ENCODE assay signal across 8 cellular contexts in the genomic region with DNA sequence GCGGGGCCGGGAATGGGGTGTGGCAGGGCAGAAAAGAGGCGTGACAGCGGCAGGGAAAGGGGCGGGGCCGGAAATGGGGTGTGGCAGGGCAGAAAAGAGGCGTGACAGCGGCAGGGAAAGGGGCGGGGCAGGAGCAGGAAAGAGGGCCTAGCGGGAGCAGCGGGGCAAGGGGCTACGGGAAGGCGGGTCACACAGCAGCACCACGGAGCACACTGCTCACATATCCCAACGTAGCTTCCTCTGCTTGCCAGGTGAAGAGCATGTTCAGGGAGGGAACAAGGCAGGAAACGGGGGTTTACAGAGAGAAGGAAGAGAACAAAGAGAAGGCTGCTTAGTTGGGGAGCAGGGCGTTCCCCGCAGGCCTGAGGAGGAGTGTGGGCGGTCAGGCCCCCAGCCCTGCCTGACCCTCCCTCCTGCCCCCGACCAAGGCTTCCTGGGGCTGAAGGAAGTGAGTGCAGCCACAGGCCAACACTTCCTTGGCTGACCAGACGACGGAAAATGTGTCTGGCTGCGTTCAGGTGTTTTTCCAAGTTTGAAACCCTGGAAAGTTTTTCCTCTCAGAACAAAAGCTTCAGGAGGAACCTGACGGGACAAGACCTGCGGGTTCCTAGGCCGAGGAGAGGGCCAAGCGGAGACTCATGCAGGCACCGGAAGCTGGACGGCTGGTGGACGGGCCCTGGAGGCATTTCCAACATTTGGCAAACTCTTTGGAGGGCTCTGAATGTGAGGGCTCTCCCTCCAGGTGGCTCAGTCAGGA. TPM values are rescaled to one million over a fixed set of nuclear protein-coding genes. Genes with fewer than 3 reads are reported as not detected.
DNase-seq lines count a peak whose midpoint lies in the region; FAIRE-seq and TF ChIP-seq lines count a peak whose summit lies in the region.

No MANE protein-coding gene starts in this region.

- peaks cover 17% of the 10 kb centered on the region for H3K36me3 ChIP-seq in CD8-positive, alpha-beta memory T cell (ENCODE audit: insufficient read depth, low read length)

- H3K27me3 ChIP-seq in CD8-positive, alpha-beta memory T cell (ENCODE audit: insufficient read depth, low read length, poor library complexity, severe bottlenecking), result no peaks in the 10 kb centered on the region

- peak overlapping the region in 1 of 7 donors; percentile 63 for H3K4me3 Mint-ChIP-seq in CD8-positive, alpha-beta memory T cell
- H3K4me3 Mint-ChIP-seq in type B pancreatic cell, result peak overlapping the region; percentile 44

- peak; percentile 23 to 56 (median 41) for DNase-seq in CD8-positive, alpha-beta memory T cell
- peak; percentile 56 for DNase-seq in Jurkat, Clone E6-1 (ENCODE audit: low read depth, low spot score)
- DNase-seq in activated naive CD4-positive, alpha-beta T cell treated with Interleukin-2 at 50 U/mL for 16 hours, result peak; percentile 51
- DNase-seq in iPS-NIHi11 (ENCODE audit: low spot score) (peak; percentile 91), type B pancreatic cell (ENCODE audit: extremely low spot score, unreplicated experiment) (no peak), RCC 7860 (ENCODE audit: low spot score) (no peak), GM19239 (ENCODE audit: insufficient read length, low spot score) (no peak)
- DNase-seq in NK-92 treated with Interleukin-12 subunit alpha and Interleukin-12 subunit beta, amount 100 ng/mL, for 24 hours (lab: John Stamatoyannopoulos, UW), result no peak

- CTCF ChIA-PET in CD8-positive, alpha-beta memory T cell (lab: Charles Lee), result interaction anchor here (1.3 to 1.4 kb wide), 2 partner anchors 38 to 77 kb away, joined by 3 to 4 read pairs; a partner anchor contains a TSS

- peak overlapping the region in 6 of 8 donors; percentile 44 to 87 (median 78) for H3K27ac Mint-ChIP-seq in CD8-positive, alpha-beta memory T cell
- peak overlapping the region; percentile 69 for H3K27ac Mint-ChIP-seq in type B pancreatic cell

- no peak for TF ChIP-seq CTCF in type B pancreatic cell (conservative IDR thresholded peaks at IDR 0.05)

- peaks cover 30% of the 10 kb centered on the region for H3K4me1 ChIP-seq in CD8-positive, alpha-beta memory T cell (ENCODE audit: insufficient read depth, low read length)

- no peak for FAIRE-seq in RCC 7860 (lab: Jason Lieb, UNC)
- no peak for FAIRE-seq in GM19239 (lab: Jason Lieb, UNC)

- no peak overlapping the region for H3K4me3 ChIP-seq in CD8-positive, alpha-beta memory T cell (ENCODE audit: low read length)
- H3K4me3 ChIP-seq in Jurkat, Clone E6-1 (ENCODE audit: low read length), result no peak overlapping the region

- no peaks in the 10 kb centered on the region for H3K27me3 Mint-ChIP-seq in CD8-positive, alpha-beta memory T cell
- no peaks in the 10 kb centered on the region for H3K27me3 Mint-ChIP-seq in type B pancreatic cell

- H3K9me3 Mint-ChIP-seq in CD8-positive, alpha-beta memory T cell, result no peaks in the 10 kb centered on the region
- H3K9me3 Mint-ChIP-seq in type B pancreatic cell, result no peaks in the 10 kb centered on the region

- H3K9me3 ChIP-seq in CD8-positive, alpha-beta memory T cell (ENCODE audit: low read length), result no peaks in the 10 kb centered on the region

- no peak overlapping the region for H3K27ac ChIP-seq in CD8-positive, alpha-beta memory T cell (ENCODE audit: low read depth, low read length)

- peaks cover 0 to 53% (median 0%) of the 10 kb centered on the region in 3 donors for H3K36me3 Mint-ChIP-seq in CD8-positive, alpha-beta memory T cell
- H3K36me3 Mint-ChIP-seq in type B pancreatic cell, result peaks cover 5% of the 10 kb centered on the region

- peaks cover 22 to 33% (median 25%) of the 10 kb centered on the region in 3 donors for H3K4me1 Mint-ChIP-seq in CD8-positive, alpha-beta memory T cell
- H3K4me1 Mint-ChIP-seq in type B pancreatic cell (ENCODE audit: unreplicated experiment), result no peaks in the 10 kb centered on the region

- POLR2A ChIA-PET in CD8-positive, alpha-beta memory T cell (lab: Charles Lee), result no interaction called here

RNA-seq across cellular contexts. Expression of a gene that starts 13.8 kb away (rescaled TPM):
- total RNA-seq in CD8-positive, alpha-beta memory T cell, result 10 to 100 TPM; 35.7 to 36.2 TPM
- 34.5 TPM for polyA plus RNA-seq in CD8-positive, alpha-beta memory T cell
- polyA plus RNA-seq in Jurkat, Clone E6-1 (2012; ENCODE audit: insufficient read depth, insufficient read length), result 60.8 TPM
- total RNA-seq in type B pancreatic cell (ENCODE audit: low replicate concordance), result 44.1 and 49.7 TPM in 2 replicates

RNA-seq across cellular contexts. Expression of a gene that starts 27.3 kb away (rescaled TPM):
- total RNA-seq in CD8-positive, alpha-beta memory T cell, result 10 to 100 TPM; 11.5 to 12.1 TPM
- polyA plus RNA-seq in CD8-positive, alpha-beta memory T cell, result 1.0 TPM
- 18.4 TPM for polyA plus RNA-seq in Jurkat, Clone E6-1 (2012; ENCODE audit: insufficient read depth, insufficient read length)
- 34.7 and 40.8 TPM in 2 replicates for total RNA-seq in type B pancreatic cell (ENCODE audit: low replicate concordance)

RNA-seq across cellular contexts. Expression of a gene that starts 37.0 kb away (rescaled TPM):
- 10 to 100 TPM; 19.3 to 24.5 TPM for total RNA-seq in CD8-positive, alpha-beta memory T cell
- 15.6 TPM for polyA plus RNA-seq in CD8-positive, alpha-beta memory T cell
- 28.1 TPM for polyA plus RNA-seq in Jurkat, Clone E6-1 (2012; ENCODE audit: insufficient read depth, insufficient read length)
- total RNA-seq in type B pancreatic cell (ENCODE audit: low replicate concordance), result 7.4 and 16.9 TPM in 2 replicates

RNA-seq across cellular contexts. Expression of a gene that starts 38.5 kb away (rescaled TPM):
- 10 to 100 TPM; 76.2 to 78.3 TPM for total RNA-seq in CD8-positive, alpha-beta memory T cell
- polyA plus RNA-seq in CD8-positive, alpha-beta memory T cell, result 97.1 TPM
- 84.5 TPM for polyA plus RNA-seq in Jurkat, Clone E6-1 (2012; ENCODE audit: insufficient read depth, insufficient read length)
- total RNA-seq in type B pancreatic cell (ENCODE audit: low replicate concordance), result 64.3 and 67.9 TPM in 2 replicates

RNA-seq across cellular contexts. Expression of a gene that starts 47.5 kb away (rescaled TPM):
- total RNA-seq in CD8-positive, alpha-beta memory T cell, result 10 to 100 TPM; 38.9 to 40.9 TPM
- 8.3 TPM for polyA plus RNA-seq in CD8-positive, alpha-beta memory T cell
- polyA plus RNA-seq in Jurkat, Clone E6-1 (2012; ENCODE audit: insufficient read depth, insufficient read length), result 25.3 TPM
- total RNA-seq in type B pancreatic cell (ENCODE audit: low replicate concordance), result 44.1 and 51.9 TPM in 2 replicates

Comparison
In these comparisons a context has a peak if more than half of its experiments do, and no peak if none do; other contexts are left out.
1. DNase-seq: peak in CD8-positive, alpha-beta memory T cell (5 of 5), Jurkat, Clone E6-1 (single experiment), activated naive CD4-positive, alpha-beta T cell treated with Interleukin-2 at 50 U/mL for 16 hours (single experiment) and iPS-NIHi11 (single experiment); none in type B pancreatic cell (single experiment), RCC 7860 (single experiment), GM19239 (single experiment) and NK-92 treated with Interleukin-12 subunit alpha and Interleukin-12 subunit beta, amount 100 ng/mL, for 24 hours (single experiment).